ENCODE assay signal across 8 cellular contexts in genomic region chr6:151753581-151753980, GRCh38. TPM values are rescaled to one million over a fixed set of nuclear protein-coding genes. Genes with fewer than 3 reads are reported as not detected.
"Had no signal": no experiment of that assay in that cellular context is flagged by ENCODE, and none has a peak within 500 bp of the region (broad histone marks: within the 10 kb centered on the region; RNA-seq: fewer than 3 reads in every experiment).

No MANE protein-coding gene starts in this region.

- DNase-seq: GM23248, GOT3, H7, IMR-90 had no signal

- H3K4me3 ChIP-seq: GM23248, HAP-1, K562 had no signal

- H3K27ac ChIP-seq: GM23248 had no signal

- H3K9ac ChIP-seq: GM23248 had no signal

- H3K36me3 ChIP-seq: HAP-1 had no signal

- H2AFZ ChIP-seq: GM23248 had no signal

- H3K9me3 ChIP-seq: HAP-1 had no signal

- H3K4me1 ChIP-seq: HAP-1 had no signal

RNA-seq across cellular contexts. Expression of gene ESR1, which starts 53.9 kb away (rescaled TPM):
- total RNA-seq: GM23248, H4, HT-29, IMR-90 had no signal
